8 cellular contexts compared by ENCODE assay signal in the genomic region with DNA sequence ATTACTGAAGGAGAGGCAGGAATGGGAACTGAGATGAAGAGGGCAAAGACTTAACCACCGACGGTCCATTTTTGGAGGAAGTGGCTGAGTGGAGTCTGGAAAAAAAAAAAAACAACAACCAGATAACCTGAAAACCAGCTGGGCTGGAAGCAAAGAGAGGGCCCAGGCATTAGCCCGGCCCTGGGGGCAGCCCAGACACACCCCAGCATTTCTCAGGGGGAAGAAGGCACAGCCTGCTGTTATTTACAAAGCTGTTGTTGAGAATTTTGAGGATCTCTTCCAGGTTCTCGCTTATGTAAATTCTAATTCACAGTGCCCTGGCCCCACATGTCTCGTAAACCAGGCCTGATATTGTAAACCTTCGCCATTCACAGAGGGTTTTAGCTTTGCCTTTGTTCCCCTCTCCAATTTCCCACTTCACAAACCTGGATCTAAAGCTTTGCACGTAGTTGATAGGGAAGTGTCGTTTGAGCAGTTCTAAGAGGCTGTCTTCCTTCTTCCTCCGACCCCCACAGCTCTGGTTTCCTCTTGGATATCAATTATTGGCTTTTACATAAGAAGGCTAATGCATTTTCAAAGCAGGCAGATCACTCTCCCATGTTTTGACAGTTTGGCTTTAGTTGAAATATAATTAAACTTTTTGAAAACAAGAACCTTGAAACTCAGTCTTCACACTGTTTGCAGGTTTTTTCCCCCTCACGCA.
DNase-seq lines count a peak whose midpoint lies in the region; ATAC-seq, FAIRE-seq and TF ChIP-seq lines count a peak whose summit lies in the region.

No MANE protein-coding gene starts in this region.

- peak; percentile 59 for DNase-seq in SKM-1 treated with dmso at 0.1 percent for 144 hours (lab: John Stamatoyannopoulos, UW; ENCODE audit: unreplicated experiment)
- no peak for DNase-seq in immature natural killer cell
- DNase-seq in vagina (ENCODE audit: extremely low spot score in 2 of 2): no peak
- no peak for DNase-seq in GM12892 (ENCODE audit: insufficient read length)
- no peak for DNase-seq in NCI-H1048 (lab: John Stamatoyannopoulos, UW)

- TF ChIP-seq CTCF in C4-2B (conservative IDR thresholded peaks at IDR 0.05) (no peak), vagina (IDR thresholded peaks at IDR 0.05) (no peak)

- peaks cover 0 to 3% (median 0%) of the 10 kb centered on the region in 3 donors for H3K36me3 Mint-ChIP-seq in immature natural killer cell

- H3K9me3 ChIP-seq in vagina: no peaks in the 10 kb centered on the region

- intact Hi-C loops in vagina (cut with DNase I): no loop called here

- peaks cover 9% of the 10 kb centered on the region in 3 donors for H3K27me3 Mint-ChIP-seq in immature natural killer cell (ENCODE audit: low read depth in 3 of 3)

- H3K9me3 Mint-ChIP-seq in immature natural killer cell: no peaks in the 10 kb centered on the region

- peak overlapping the region; percentile 78 to 87 (median 83) for H3K4me3 Mint-ChIP-seq in immature natural killer cell

- H3K27me3 ChIP-seq in vagina: no peaks in the 10 kb centered on the region

- no peak for FAIRE-seq in GM12892 (lab: Jason Lieb, UNC)

- peak overlapping the region; percentile 96 to 99 (median 98) for H3K27ac Mint-ChIP-seq in immature natural killer cell

- H3K27ac ChIP-seq in C4-2B (peak overlapping the region; percentile 26; the same call in 1 of the 2 replicates), vagina (peak overlapping the region; percentile 45)

- H3K36me3 ChIP-seq in vagina: no peaks in the 10 kb centered on the region

- H3K4me1 Mint-ChIP-seq in immature natural killer cell: peaks cover 32 to 53% of the 10 kb centered on the region in 2 donors

- H3K4me1 ChIP-seq in vagina: peaks cover 9% of the 10 kb centered on the region

- ATAC-seq in HG03354 (IDR thresholded peaks at IDR 0.05; ENCODE audit: poor library complexity, severe bottlenecking, unreplicated experiment) (peak; percentile 0), HG02884 (IDR thresholded peaks at IDR 0.05; ENCODE audit: unreplicated experiment) (no peak)

- H3K4me3 ChIP-seq in vagina: no peak overlapping the region

- no peak for TF ChIP-seq POLR2A in vagina (IDR thresholded peaks at IDR 0.05)
- no peak for TF ChIP-seq POLR2A in GM12892 (IDR thresholded peaks at IDR 0.05; ENCODE audit: low read depth, low read length)
